In genomic region chr10:63578501-63578900, GRCh38 we compare ENCODE assay signal across 8 cellular contexts.
"Had no signal": no experiment of that assay in that cellular context is flagged by ENCODE, and none has a peak within 500 bp of the region (broad histone marks: within the 10 kb centered on the region; RNA-seq: fewer than 3 reads in every experiment).

No MANE protein-coding gene starts in this region.

- ATAC-seq: GM12878 had no signal

- H3K4me3 ChIP-seq: GM12878 had no signal

- DNase-seq: GDM1, GF-D8 had no signal

- FAIRE-seq: G401.6, GM12891, GM12892, GM18507, GM19239 had no signal
